8 cellular contexts compared by ENCODE assay signal in genomic region chr20:34876161-34877001, GRCh38. TPM values are rescaled to one million over a fixed set of nuclear protein-coding genes. Genes with fewer than 3 reads are reported as not detected.
DNase-seq lines count a peak whose midpoint lies in the region; ATAC-seq and TF ChIP-seq lines count a peak whose summit lies in the region.

TSS of gene ACSS2 (plus strand) at chr20:34876612. CDS start at chr20:34876646, 34 bp downstream.

- H3K9me3 ChIP-seq in esophagus (ENCODE audit: control insufficient read depth in 2 of 2, insufficient read depth in 1 of 2, low read depth in 1 of 2, low read length in 1 of 2) (no peaks in the 10 kb centered on the region), mucosa of stomach (ENCODE audit: control insufficient read depth, low read length) (no peaks in the 10 kb centered on the region)

- H3K27me3 ChIP-seq in esophagus (ENCODE audit: control insufficient read depth in 1 of 2, insufficient read depth in 2 of 2, low read length in 2 of 2) (no peaks in the 10 kb centered on the region), mucosa of stomach (ENCODE audit: control insufficient read depth, insufficient read depth, low read length) (no peaks in the 10 kb centered on the region)

- no TSS peak for BruUV-seq in Calu3 (replicated peaks; lab: Mats Ljungman, UMichigan)

- peak within 1 kb of the TSS; percentile 93 for H3K27ac Mint-ChIP-seq in Calu3 (ENCODE audit: unreplicated experiment)

- H3K27me3 Mint-ChIP-seq in Calu3 (ENCODE audit: unreplicated experiment), result peaks cover 31% of the 10 kb centered on the region
- H3K27me3 Mint-ChIP-seq in activated T-cell treated with anti-CD3 and anti-CD28 coated beads, Interleukin-2, amount 50 U/mL, for 4 hours (ENCODE audit: low read depth), result peaks cover 2% of the 10 kb centered on the region

- peaks cover 32% of the 10 kb centered on the region for H3K36me3 Mint-ChIP-seq in Calu3 (ENCODE audit: insufficient read depth, unreplicated experiment)
- H3K36me3 Mint-ChIP-seq in activated T-cell treated with anti-CD3 and anti-CD28 coated beads, Interleukin-2, amount 50 U/mL, for 4 hours (ENCODE audit: insufficient read depth), result no peaks in the 10 kb centered on the region

- DNase-seq in Calu3, result peak; percentile 100
- DNase-seq in Jurkat, Clone E6-1 (ENCODE audit: low read depth, low spot score), result peak; percentile 87
- DNase-seq in activated T-cell treated with anti-CD3 and anti-CD28 coated beads, Interleukin-2, amount 50 U/mL, for 4 hours, result peak; percentile 96
- peak; percentile 100 for DNase-seq in stimulated activated CD8-positive, alpha-beta memory T cell treated with anti-CD3 and anti-CD28 coated beads, Interleukin-4, amount 100 ng/mL, for 48 hours

- no peaks in the 10 kb centered on the region for H3K36me3 ChIP-seq in esophagus (ENCODE audit: control insufficient read depth in 2 of 2, insufficient read depth in 2 of 2, low read length in 1 of 2)
- H3K36me3 ChIP-seq in mucosa of stomach (ENCODE audit: control insufficient read depth, insufficient read depth, low read length), result no peaks in the 10 kb centered on the region

- no peak for TF ChIP-seq CTCF in Calu3 (IDR thresholded peaks at IDR 0.05; ENCODE audit: unreplicated experiment)

- H3K4me1 ChIP-seq in esophagus (ENCODE audit: control insufficient read depth in 2 of 2, insufficient read depth in 2 of 2, low read length in 1 of 2) (peaks cover 3 to 18% of the 10 kb centered on the region in 2 donors), mucosa of stomach (ENCODE audit: control insufficient read depth, insufficient read depth, low read length) (peaks cover 52% of the 10 kb centered on the region)

- H3K4me1 Mint-ChIP-seq in Calu3 (ENCODE audit: low read depth, unreplicated experiment), result peaks cover 52% of the 10 kb centered on the region
- H3K4me1 Mint-ChIP-seq in activated T-cell treated with anti-CD3 and anti-CD28 coated beads, Interleukin-2, amount 50 U/mL, for 4 hours (ENCODE audit: low read depth), result peaks cover 46% of the 10 kb centered on the region

- WGBS in esophagus, 2 donors, result 0 to 1% methylated on average over 60 to 61 of the region's 61 CpGs

- peak within 1 kb of the TSS; percentile 88 for H3K9ac ChIP-seq in mucosa of stomach (ENCODE audit: low read length)

- peak; percentile 65 for ATAC-seq in GM21528 (IDR thresholded peaks at IDR 0.05; ENCODE audit: low FRiP score, unreplicated experiment)
- ATAC-seq in activated T-cell treated with anti-CD3 and anti-CD28 coated beads, Interleukin-2, amount 50 U/mL, for 4 hours, result peak; percentile 79 to 81

- intact Hi-C loops in Calu3 (cut with micrococcal nuclease; ENCODE audit: unreplicated experiment), result loop anchor here (10.0 kb wide), 1 partner anchor 218 kb away; the partner anchor contains the start of gene TRPC4AP

- peak within 1 kb of the TSS; percentile 86 to 90 for H3K27ac ChIP-seq in esophagus (ENCODE audit: low read depth in 2 of 2, low read length in 1 of 2)

- H3K4me3 Mint-ChIP-seq in Calu3 (ENCODE audit: low read depth, unreplicated experiment), result peak within 1 kb of the TSS; percentile 85
- H3K4me3 Mint-ChIP-seq in activated T-cell treated with anti-CD3 and anti-CD28 coated beads, Interleukin-2, amount 50 U/mL, for 4 hours, result peak within 1 kb of the TSS; percentile 88

- no peaks in the 10 kb centered on the region for H3K9me3 Mint-ChIP-seq in Calu3 (ENCODE audit: low read depth, unreplicated experiment)
- H3K9me3 Mint-ChIP-seq in activated T-cell treated with anti-CD3 and anti-CD28 coated beads, Interleukin-2, amount 50 U/mL, for 4 hours, result no peaks in the 10 kb centered on the region

- CTCF ChIA-PET in Calu3 (lab: Charles Lee), result interaction anchor here (0.5 to 5.9 kb wide), 23 partner anchors 10 to 269 kb away, joined by 3 to 107 read pairs (median 5); partner anchors contain the start of genes GSS, MYH7B and TRPC4AP

- H3K4me3 ChIP-seq in Jurkat, Clone E6-1 (ENCODE audit: low read length), result peak within 1 kb of the TSS; percentile 45
- H3K4me3 ChIP-seq in esophagus (ENCODE audit: low read depth in 1 of 2, low read length in 2 of 2), result peak within 1 kb of the TSS; percentile 66 to 76
- peak within 1 kb of the TSS; percentile 37 for H3K4me3 ChIP-seq in mucosa of stomach (ENCODE audit: low read length)

TF ChIP-seq in PFSK-1, 5 proteins besides CTCF, POLR2A, EP300 and RAD21:
- TF ChIP-seq POLR2AphosphoS5 (IDR thresholded peaks at IDR 0.05; ENCODE audit: low read depth, low read length) (peak; percentile 94), TAF1 (IDR thresholded peaks at IDR 0.05; ENCODE audit: borderline replicate concordance, insufficient read depth, low read length) (peak; percentile 86), SIN3A (IDR thresholded peaks at IDR 0.05; ENCODE audit: borderline replicate concordance, insufficient read depth, low read length) (no peak), REST (IDR thresholded peaks at IDR 0.05; ENCODE audit: insufficient read depth in 1 of 2, low read depth in 2 of 2, low read length in 2 of 2) (0 out of 4 replicates have a peak, but pooled peaks of 1 of the 2 experiments have one; percentile 38), FOXP2 (optimal IDR thresholded peaks at IDR 0.05; ENCODE audit: borderline replicate concordance, extremely low read depth, extremely low read length, insufficient read depth) (peak; percentile 56)

RNA-seq across cellular contexts. Expression of gene ACSS2, which starts in this region (rescaled TPM):
- total RNA-seq in Calu3 (2022), result 34.9 and 35.3 TPM in 2 replicates
- polyA plus RNA-seq in Jurkat, Clone E6-1 (2012; ENCODE audit: insufficient read depth, insufficient read length), result 9.8 TPM
- polyA plus RNA-seq in PFSK-1 (2012; ENCODE audit: insufficient read length, low read depth), result 40.9 TPM
- 10 to 100 TPM in 2 of 3 donors, 1 to 10 TPM in 1; 6.0 to 10.6 (median 10.4) TPM for total RNA-seq in activated T-cell treated with anti-CD3 and anti-CD28 coated beads, Interleukin-2, amount 50 U/mL, for 4 hours
- 10 to 100 TPM; 31.4 to 44.2 TPM for polyA plus RNA-seq in esophagus

Comparison
In these comparisons a context has a peak if more than half of its experiments do, and no peak if none do; other contexts are left out.
1. Peak in every context shown above with its lines: DNase-seq, ATAC-seq, H3K4me3 ChIP-seq and H3K27ac ChIP-seq.